Comparison of ENCODE assay signal across 9 cellular contexts in genomic region chr2:101267671-101268656, GRCh38. TPM values are rescaled to one million over a fixed set of nuclear protein-coding genes. Genes with fewer than 3 reads are reported as not detected.
DNase-seq lines count a peak whose midpoint lies in the region; ATAC-seq and TF ChIP-seq lines count a peak whose summit lies in the region.
"Had no signal": no experiment of that assay in that cellular context is flagged by ENCODE, and none has a peak within 500 bp of the region (broad histone marks: within the 10 kb centered on the region; RNA-seq: fewer than 3 reads in every experiment).

No MANE protein-coding gene starts in this region.

- H4K91ac ChIP-seq in mesenchymal stem cell (ENCODE audit: low read length) = no peak overlapping the region

- H3K4me1 ChIP-seq in OCI-LY3 (ENCODE audit: low read length) (peaks cover 26% of the 10 kb centered on the region), mesenchymal stem cell (ENCODE audit: control insufficient read depth, insufficient read depth, low read depth, low read length) (peaks cover 6% of the 10 kb centered on the region), testis (no peaks in the 10 kb centered on the region), uterus (no peaks in the 10 kb centered on the region)

- no peak overlapping the region for H2BK12ac ChIP-seq in mesenchymal stem cell (ENCODE audit: low read length in 2 of 2)

- 97% methylated on average over 15 of the region's 15 CpGs for WGBS in mesenchymal stem cell
- 69 to 71% methylated on average over 15 of the region's 15 CpGs for WGBS in testis, 2 donors

- TF ChIP-seq POLR2A in testis (IDR thresholded peaks at IDR 0.05) (no peak), uterus (IDR thresholded peaks at IDR 0.05) (no peak)

- no peak overlapping the region for H3K23ac ChIP-seq in mesenchymal stem cell (ENCODE audit: low read length in 2 of 2)

- H3K9ac ChIP-seq in OCI-LY3 (ENCODE audit: low read length) = no peak overlapping the region
- no peak overlapping the region for H3K9ac ChIP-seq in mesenchymal stem cell (ENCODE audit: low read length)

- H2BK120ac ChIP-seq in mesenchymal stem cell (ENCODE audit: low read depth, low read length) = no peak overlapping the region

- peak; percentile 49 for ATAC-seq in GM18502 (IDR thresholded peaks at IDR 0.05; ENCODE audit: poor library complexity, unreplicated experiment)
- peak; percentile 36 for ATAC-seq in GM21576 (IDR thresholded peaks at IDR 0.05; ENCODE audit: unreplicated experiment)

- no peak overlapping the region for H2BK15ac ChIP-seq in mesenchymal stem cell (ENCODE audit: low read depth, poor library complexity, severe bottlenecking)

- peaks cover 65% of the 10 kb centered on the region for H3K36me3 ChIP-seq in OCI-LY3 (replicated peaks; ENCODE audit: low read depth, low read length)
- peaks cover 18 to 97% of the 10 kb centered on the region in 2 experiments for H3K36me3 ChIP-seq in mesenchymal stem cell (ENCODE audit: control insufficient read depth in 1 of 2, insufficient read depth in 2 of 2, low read depth in 1 of 2, low read length in 2 of 2)
- no peaks in the 10 kb centered on the region for H3K36me3 ChIP-seq in testis (ENCODE audit: low read depth, missing control alignments)
- no peaks in the 10 kb centered on the region for H3K36me3 ChIP-seq in uterus

- no peaks in the 10 kb centered on the region for H4K20me1 ChIP-seq in OCI-LY3 (ENCODE audit: insufficient read depth, low read length)

- TF ChIP-seq CTCF in OCI-LY3 (IDR thresholded peaks at IDR 0.05; ENCODE audit: low read depth, low read length) (no peak), testis (IDR thresholded peaks at IDR 0.05) (no peak), uterus (IDR thresholded peaks at IDR 0.05) (no peak)

- peaks cover 24% of the 10 kb centered on the region for H3K79me1 ChIP-seq in mesenchymal stem cell (replicated peaks; ENCODE audit: low read length, poor library complexity, severe bottlenecking)

- no peak overlapping the region for H3K14ac ChIP-seq in mesenchymal stem cell (ENCODE audit: low read length in 2 of 2)

- H3K27ac ChIP-seq in OCI-LY3 (ENCODE audit: low read length) (peak overlapping the region; percentile 6; the same call in 1 of the 2 replicates), mesenchymal stem cell (ENCODE audit: low read length, poor library complexity, severe bottlenecking) (peak overlapping the region; percentile 78), testis (no peak overlapping the region), uterus (no peak overlapping the region)

- no peak overlapping the region for H3K18ac ChIP-seq in mesenchymal stem cell (ENCODE audit: low read depth in 1 of 2, low read length in 2 of 2)

- no peak overlapping the region for H2BK5ac ChIP-seq in mesenchymal stem cell (ENCODE audit: low read depth, low read length, poor library complexity, severe bottlenecking)

- H3K4me3 ChIP-seq in OCI-LY3 (ENCODE audit: low read length) = no peak overlapping the region
- H3K4me3 ChIP-seq in mesenchymal stem cell (ENCODE audit: insufficient read depth in 1 of 2, low read depth in 1 of 2, low read length in 2 of 2) = no peak overlapping the region
- H3K4me3 ChIP-seq in testis = no peak overlapping the region
- H3K4me3 ChIP-seq in uterus = no peak overlapping the region

- no peak overlapping the region for H3K4ac ChIP-seq in mesenchymal stem cell (ENCODE audit: low read depth in 1 of 2, low read length in 2 of 2)

- intact Hi-C loops in testis (cut with DNase I; ENCODE audit: low total_unique reads) = no loop called here
- intact Hi-C loops in uterus (cut with DNase I; ENCODE audit: low total_unique reads) = no loop called here

- H3K79me2 ChIP-seq in OCI-LY3 (ENCODE audit: low read length) = no peaks in the 10 kb centered on the region

- H2AK5ac ChIP-seq in mesenchymal stem cell (ENCODE audit: low read length, severe bottlenecking) = no peak overlapping the region

- H3K4me2 ChIP-seq in OCI-LY3 (ENCODE audit: low read length) (peak overlapping the region; percentile 32), mesenchymal stem cell (ENCODE audit: low read length, poor library complexity, severe bottlenecking) (peak overlapping the region; percentile 41)

- H3K27me3 ChIP-seq in OCI-LY3 (ENCODE audit: low read depth, low read length) (no peaks in the 10 kb centered on the region), mesenchymal stem cell (ENCODE audit: control insufficient read depth in 1 of 2, insufficient read depth in 1 of 2, low read length in 2 of 2) (no peaks in the 10 kb centered on the region), testis (no peaks in the 10 kb centered on the region), uterus (no peaks in the 10 kb centered on the region)

- no peak overlapping the region for H2AFZ ChIP-seq in OCI-LY3 (ENCODE audit: low read depth, low read length)
- H2AFZ ChIP-seq in mesenchymal stem cell (ENCODE audit: low read depth, low read length) = no peak overlapping the region

- DNase-seq in mesenchymal stem cell (no peak), testis (no peak), globus pallidus (ENCODE audit: low spot score) (no peak), uterus (no peak), T-helper 9 cell (no peak)
- DNase-seq: GF-D8 had no signal

- H4K8ac ChIP-seq in mesenchymal stem cell (ENCODE audit: low read length) = no peak overlapping the region

- H3K9me3 ChIP-seq in OCI-LY3 (ENCODE audit: insufficient read depth, low read length) = no peaks in the 10 kb centered on the region
- no peaks in the 10 kb centered on the region for H3K9me3 ChIP-seq in mesenchymal stem cell (ENCODE audit: control insufficient read depth, low read length)
- no peaks in the 10 kb centered on the region for H3K9me3 ChIP-seq in testis
- H3K9me3 ChIP-seq in uterus = no peaks in the 10 kb centered on the region

RNA-seq across cellular contexts. Expression of gene CNOT11, which starts 15.3 kb away (rescaled TPM):
- polyA plus RNA-seq in mesenchymal stem cell (2013, experiment 1 of 2) = 41.6 TPM
- polyA plus RNA-seq in mesenchymal stem cell (2013, experiment 2 of 2) = 40.2 TPM
- total RNA-seq in testis (10 to 100 TPM; 43.7 to 45.7 TPM), uterus (10 to 100 TPM; 19.7 to 31.2 (median 21.6) TPM)
- polyA plus RNA-seq in testis (ENCODE audit: insufficient read depth, low read depth, low replicate concordance) = 81.1 TPM

RNA-seq across cellular contexts. Expression of gene RNF149, which starts 40.5 kb away (rescaled TPM):
- polyA plus RNA-seq in mesenchymal stem cell (2013, experiment 1 of 2) = 26.5 TPM
- polyA plus RNA-seq in mesenchymal stem cell (2013, experiment 2 of 2) = 28.5 TPM
- total RNA-seq in testis = 100 to 1,000 TPM in 1 of 2 donors, 10 to 100 TPM in 1; 95.0 to 107 TPM
- polyA plus RNA-seq in testis (ENCODE audit: insufficient read depth, low read depth, low replicate concordance) = 58.0 TPM
- total RNA-seq in uterus = 100 to 1,000 TPM in 2 of 4 donors, 10 to 100 TPM in 2; 17.4 to 105 (median 82.0) TPM

Comparison
In these comparisons a context has a peak if more than half of its experiments do, and no peak if none do; other contexts are left out.
1. H3K27ac ChIP-seq: peak in OCI-LY3 (single experiment) and mesenchymal stem cell (single experiment); none in testis (0 of 2) and uterus (0 of 2).